8 cellular contexts compared by ENCODE assay signal in the genomic region with DNA sequence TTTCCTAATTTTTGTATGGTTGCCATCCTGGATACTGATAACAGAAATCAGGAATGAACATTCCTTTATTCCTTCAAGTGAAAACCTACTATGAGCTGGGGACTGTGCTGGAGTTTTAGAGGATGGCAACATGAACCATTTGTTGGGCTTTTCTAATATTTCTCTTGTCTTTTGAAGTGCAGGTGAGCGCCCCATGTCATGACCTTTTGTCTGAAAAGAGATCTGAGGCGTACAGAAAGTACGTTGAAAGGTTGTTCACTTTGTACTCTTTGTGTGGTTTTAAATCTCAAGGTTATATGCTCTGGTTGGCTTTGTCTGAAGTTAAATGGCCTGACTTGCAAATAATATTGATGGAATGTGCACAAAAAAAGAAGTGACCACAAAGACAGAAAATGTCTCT.
"Had no signal": no experiment of that assay in that cellular context is flagged by ENCODE, and none has a peak within 500 bp of the region (broad histone marks: within the 10 kb centered on the region; RNA-seq: fewer than 3 reads in every experiment).

No MANE protein-coding gene starts in this region.

- ATAC-seq: K562 had no signal

- FAIRE-seq: K562 had no signal

- H3K4me3 ChIP-seq: GM23248, K562 had no signal

- DNase-seq: GM23248, GOT3, H7, HCEC 1CT, IMR-90, KG1 had no signal

- H2AFZ ChIP-seq: GM23248 had no signal

- H3K27ac ChIP-seq: GM23248, HL-60 had no signal

- H3K9ac ChIP-seq: GM23248 had no signal
